In the genomic region with DNA sequence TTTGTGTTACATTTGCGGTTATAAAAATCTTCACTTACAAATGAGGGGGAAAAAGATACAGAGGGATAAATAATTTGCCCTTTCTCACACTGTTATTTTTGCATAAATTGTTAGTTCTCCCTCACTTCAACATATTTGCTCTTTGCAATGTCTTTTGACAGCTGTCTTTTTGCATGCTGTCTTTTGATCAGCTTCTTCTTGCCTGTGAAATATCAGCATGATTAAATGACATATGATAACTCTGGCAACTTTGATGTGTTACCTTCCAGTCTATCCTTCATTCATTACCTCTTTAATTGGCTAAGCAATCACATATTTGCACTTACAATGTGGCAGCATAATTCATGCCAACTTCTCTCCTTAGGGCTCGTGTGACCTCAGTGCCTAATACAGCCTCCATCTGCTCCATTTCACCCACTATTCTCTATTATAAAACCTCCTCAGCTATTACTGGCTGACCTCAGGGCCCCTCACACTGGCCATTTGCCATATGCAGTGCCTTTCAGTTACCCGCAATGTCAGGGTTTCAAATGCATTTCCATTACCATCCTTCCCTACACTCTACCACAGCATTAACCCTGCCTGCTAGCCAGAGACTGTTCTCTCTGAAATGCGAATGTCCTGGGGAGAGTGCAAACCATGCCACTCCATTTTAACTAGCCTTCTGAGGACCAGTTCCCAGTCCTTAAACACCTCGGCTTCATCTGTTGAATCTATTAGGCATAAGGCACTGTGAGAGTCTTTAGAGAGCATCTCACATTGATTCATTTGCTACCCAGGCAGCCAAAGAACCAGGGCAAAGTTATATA, we compare ENCODE assay signal across 22 cellular contexts.
"Had no signal": no experiment of that assay in that cellular context is flagged by ENCODE, and none has a peak within 500 bp of the region (broad histone marks: within the 10 kb centered on the region; RNA-seq: fewer than 3 reads in every experiment).

No MANE protein-coding gene starts in this region.

- H3K4me1 Mint-ChIP-seq: memory B cell, mesothelial cell of epicardium had no signal

- H3K4me1 ChIP-seq: esophagus muscularis mucosa, gastrocnemius medialis, left ventricle myocardium inferior, lower lobe of right lung, right atrium auricular region, sigmoid colon, stomach, transverse colon had no signal

- H3K27ac Mint-ChIP-seq: dendritic cell treated with granulocyte-macrophage colony-stimulating factor and Interleukin-4, amounts not matched to agents 40 ng/mL and 50 ng/mL, for 4 days; effector memory CD8-positive, alpha-beta T cell; memory B cell; mesothelial cell of epicardium; natural killer cell treated with Interleukin-12 subunit alpha and Interleukin-12 subunit beta and Interleukin-15 and Interleukin-18, amount 100 ng/mL, for 72 hours had no signal

- H3K27me3 ChIP-seq: esophagus muscularis mucosa, gastrocnemius medialis, right atrium auricular region, sigmoid colon, stomach, transverse colon had no signal

- H3K27ac ChIP-seq: epithelial cell of prostate, esophagus muscularis mucosa, gastrocnemius medialis, left ventricle myocardium inferior, lower lobe of right lung, right atrium auricular region, sigmoid colon, skin epidermis, stomach, thoracic aorta, transverse colon had no signal

- H3K36me3 Mint-ChIP-seq: memory B cell; mesothelial cell of epicardium; natural killer cell treated with Interleukin-12 subunit alpha and Interleukin-12 subunit beta and Interleukin-15 and Interleukin-18, amount 100 ng/mL, for 72 hours had no signal

- H3K36me3 ChIP-seq: esophagus muscularis mucosa, gastrocnemius medialis, left ventricle myocardium inferior, lower lobe of right lung, right atrium auricular region, sigmoid colon, stomach, thoracic aorta, transverse colon had no signal

- H3K27me3 Mint-ChIP-seq: dendritic cell treated with granulocyte-macrophage colony-stimulating factor and Interleukin-4, amounts not matched to agents 40 ng/mL and 50 ng/mL, for 4 days; effector memory CD8-positive, alpha-beta T cell; memory B cell; natural killer cell treated with Interleukin-12 subunit alpha and Interleukin-12 subunit beta and Interleukin-15 and Interleukin-18, amount 100 ng/mL, for 72 hours had no signal

- H3K4me3 Mint-ChIP-seq: dendritic cell treated with granulocyte-macrophage colony-stimulating factor and Interleukin-4, amounts not matched to agents 40 ng/mL and 50 ng/mL, for 4 days; effector memory CD8-positive, alpha-beta T cell; memory B cell; mesothelial cell of epicardium; natural killer cell treated with Interleukin-12 subunit alpha and Interleukin-12 subunit beta and Interleukin-15 and Interleukin-18, amount 100 ng/mL, for 72 hours had no signal

- H3K9me3 Mint-ChIP-seq: mesothelial cell of epicardium had no signal

- DNase-seq: effector memory CD8-positive, alpha-beta T cell; gastrocnemius medialis; kidney; left cardiac atrium; left ventricle myocardium inferior; lower lobe of right lung; posterior cingulate gyrus; sigmoid colon; stimulated activated CD4-positive, alpha-beta T cell treated with anti-CD3 and anti-CD28 coated beads, Interleukin-2, amount 100 ng/mL, for 24 hours; stimulated activated CD4-positive, alpha-beta T cell treated with anti-CD3 and anti-CD28 coated beads, Interleukin-4, amount 100 ng/mL, for 4 hours; stimulated activated naive CD4-positive, alpha-beta T cell; stomach; transverse colon had no signal

- H3K4me3 ChIP-seq: esophagus muscularis mucosa, gastrocnemius medialis, left ventricle myocardium inferior, lower lobe of right lung, right atrium auricular region, sigmoid colon, skin epidermis, stomach, thoracic aorta, transverse colon had no signal

- ATAC-seq: effector memory CD8-positive, alpha-beta T cell; gastrocnemius medialis; left cardiac atrium; lower lobe of right lung; natural killer cell treated with Interleukin-12 subunit alpha and Interleukin-12 subunit beta and Interleukin-15 and Interleukin-18, amount 100 ng/mL, for 72 hours had no signal
